ENCODE assay signal across 12 cellular contexts in the genomic region with DNA sequence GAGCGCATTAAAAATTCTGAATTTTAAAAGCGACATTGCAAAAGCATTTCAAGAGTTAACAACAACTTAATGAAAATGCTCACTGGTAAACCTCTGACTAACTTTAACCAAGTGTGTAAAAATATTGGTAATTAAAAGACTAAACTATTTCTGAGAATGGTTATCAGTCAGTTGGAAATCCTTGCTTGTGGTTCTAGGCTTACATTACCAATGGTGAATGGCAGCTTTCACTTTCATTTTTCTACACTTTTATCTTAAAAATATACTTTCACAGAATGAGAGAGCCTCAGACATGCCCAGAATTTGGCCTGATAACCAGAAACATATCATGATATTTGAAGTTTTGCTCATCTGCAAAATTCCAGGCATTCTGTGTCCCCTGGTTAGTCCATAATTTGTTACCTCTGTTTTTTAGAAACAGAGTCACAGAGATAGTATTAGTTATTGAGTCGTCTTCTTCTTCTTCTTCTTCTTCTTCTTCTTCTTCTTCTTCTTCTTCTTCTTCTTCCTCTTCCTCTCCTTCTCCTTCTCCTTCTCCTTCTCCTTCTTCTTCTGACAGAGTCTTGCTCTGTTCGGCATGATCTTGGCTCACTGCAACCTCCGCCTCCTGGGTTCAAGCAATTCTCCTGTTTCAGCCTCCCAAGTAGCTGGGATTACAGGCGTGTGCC. TPM values are rescaled to one million over a fixed set of nuclear protein-coding genes. Genes with fewer than 3 reads are reported as not detected.
A peak's percentile ranks its signal among the peaks of the same experiment; 100 is the strongest.
DNase-seq lines count a peak whose midpoint lies in the region; ATAC-seq and TF ChIP-seq lines count a peak whose summit lies in the region.
"Had no signal": no experiment of that assay in that cellular context is flagged by ENCODE, and none has a peak within 500 bp of the region (broad histone marks: within the 10 kb centered on the region; RNA-seq: fewer than 3 reads in every experiment).

No MANE protein-coding gene starts in this region.

- H3K4me3 ChIP-seq in CD4-positive, CD25-positive, alpha-beta regulatory T cell (ENCODE audit: low read depth, low read length), result peak overlapping the region; percentile 81

- DNase-seq in CD4-positive, CD25-positive, alpha-beta regulatory T cell, result peak in 2 of 3 donors; percentile 43 to 83
- DNase-seq in GM13977 (ENCODE audit: low spot score) (peak; percentile 40), left lobe of liver (ENCODE audit: low spot score) (no peak), islet precursor cell (no peak), SIG-M5 (lab: John Stamatoyannopoulos, UW) (no peak)
- DNase-seq in T-helper 2 cell treated with Interferon-gamma antibody and Interleukin-4, amounts not matched to agents 5 μg/mL and 100 μg/mL, for 36 hours (ENCODE audit: low spot score), result no peak
- DNase-seq: aorta; MV-4-11; NCI-H524 treated with DMSO at 0.1 percent for 48 hours; stimulated activated naive CD4-positive, alpha-beta T cell treated with Interleukin-2 at 50 U/mL for 16 hours had no signal

- H3K9me3 Mint-ChIP-seq in CD4-positive, CD25-positive, alpha-beta regulatory T cell, result no peaks in the 10 kb centered on the region
- H3K9me3 Mint-ChIP-seq in T-helper 2 cell treated with Interferon-gamma antibody and Interleukin-4, amounts not matched to agents 5 μg/mL and 100 μg/mL, for 36 hours, result no peaks in the 10 kb centered on the region

- H3K4me1 Mint-ChIP-seq in CD4-positive, CD25-positive, alpha-beta regulatory T cell, result peaks cover 17 to 33% (median 27%) of the 10 kb centered on the region in 4 donors
- H3K4me1 Mint-ChIP-seq in T-helper 2 cell treated with Interferon-gamma antibody and Interleukin-4, amounts not matched to agents 5 μg/mL and 100 μg/mL, for 36 hours (ENCODE audit: low read depth), result peaks cover 32% of the 10 kb centered on the region

- ATAC-seq in CD4-positive, CD25-positive, alpha-beta regulatory T cell (ENCODE audit: low read depth in 2 of 2), result peak; percentile 61 to 66
- ATAC-seq in left lobe of liver, result peak; percentile 43
- ATAC-seq in GM21619 (IDR thresholded peaks at IDR 0.05; ENCODE audit: unreplicated experiment), result no peak
- ATAC-seq in GM19397 (IDR thresholded peaks at IDR 0.05; ENCODE audit: unreplicated experiment), result no peak

- H3K4me3 Mint-ChIP-seq in CD4-positive, CD25-positive, alpha-beta regulatory T cell, result peak overlapping the region; percentile 57 to 88 (median 72)
- peak overlapping the region; percentile 57 for H3K4me3 Mint-ChIP-seq in T-helper 2 cell treated with Interferon-gamma antibody and Interleukin-4, amounts not matched to agents 5 μg/mL and 100 μg/mL, for 36 hours

- no peaks in the 10 kb centered on the region for H3K36me3 ChIP-seq in CD4-positive, CD25-positive, alpha-beta regulatory T cell (ENCODE audit: control insufficient read depth, insufficient read depth, low read length)

- H3K4me1 ChIP-seq in CD4-positive, CD25-positive, alpha-beta regulatory T cell (ENCODE audit: control insufficient read depth, insufficient read depth, low read length, poor library complexity, severe bottlenecking), result peaks cover 29% of the 10 kb centered on the region

- H3K27ac Mint-ChIP-seq in CD4-positive, CD25-positive, alpha-beta regulatory T cell, result peak overlapping the region; percentile 80 to 86 (median 85)
- peak overlapping the region; percentile 83 for H3K27ac Mint-ChIP-seq in T-helper 2 cell treated with Interferon-gamma antibody and Interleukin-4, amounts not matched to agents 5 μg/mL and 100 μg/mL, for 36 hours

- in situ Hi-C loops in GM13977 (cut with MboI; ENCODE audit: low pct_unique_long_range_greater_than_20kb, low sequenced_read_pairs, unreplicated experiment), result no loop called here

- no peaks in the 10 kb centered on the region for H3K9me3 ChIP-seq in CD4-positive, CD25-positive, alpha-beta regulatory T cell (ENCODE audit: control insufficient read depth in 2 of 2, low read length in 2 of 2)

- no peak for TF ChIP-seq CTCF in GM13977 (IDR thresholded peaks at IDR 0.05; ENCODE audit: extremely low read depth, insufficient read depth, missing control alignments)

- H3K27ac ChIP-seq in CD4-positive, CD25-positive, alpha-beta regulatory T cell (ENCODE audit: insufficient read depth, low read length, poor library complexity, severe bottlenecking), result peak overlapping the region; percentile 58

- H3K27me3 ChIP-seq in CD4-positive, CD25-positive, alpha-beta regulatory T cell (ENCODE audit: control insufficient read depth, insufficient read depth, low read length), result no peaks in the 10 kb centered on the region

- H3K36me3 Mint-ChIP-seq in CD4-positive, CD25-positive, alpha-beta regulatory T cell, result no peaks in the 10 kb centered on the region
- H3K36me3 Mint-ChIP-seq in T-helper 2 cell treated with Interferon-gamma antibody and Interleukin-4, amounts not matched to agents 5 μg/mL and 100 μg/mL, for 36 hours (ENCODE audit: low read depth), result no peaks in the 10 kb centered on the region

- no peaks in the 10 kb centered on the region for H3K27me3 Mint-ChIP-seq in CD4-positive, CD25-positive, alpha-beta regulatory T cell
- H3K27me3 Mint-ChIP-seq in T-helper 2 cell treated with Interferon-gamma antibody and Interleukin-4, amounts not matched to agents 5 μg/mL and 100 μg/mL, for 36 hours (ENCODE audit: low read depth), result peaks cover 9% of the 10 kb centered on the region

RNA-seq across cellular contexts. Expression of a gene that starts 5.5 kb away (rescaled TPM):
- 58.2 TPM for total RNA-seq in CD4-positive, CD25-positive, alpha-beta regulatory T cell
- polyA plus RNA-seq in CD4-positive, CD25-positive, alpha-beta regulatory T cell, result 10 to 100 TPM; 17.2 to 23.2 (median 18.8) TPM
- total RNA-seq in left lobe of liver, result 15.5 TPM

RNA-seq across cellular contexts. Expression of a gene that starts 48.5 kb away (rescaled TPM):
- 232 TPM for total RNA-seq in CD4-positive, CD25-positive, alpha-beta regulatory T cell
- polyA plus RNA-seq in CD4-positive, CD25-positive, alpha-beta regulatory T cell, result 10 to 100 TPM; 43.6 to 57.5 (median 53.8) TPM
- total RNA-seq in left lobe of liver, result 38.7 TPM

Comparison
In these comparisons a context has a peak if more than half of its experiments do, and no peak if none do; other contexts are left out.
1. ATAC-seq: peak in CD4-positive, CD25-positive, alpha-beta regulatory T cell (2 of 2) and left lobe of liver (single experiment); none in GM21619 (single experiment) and GM19397 (single experiment).
2. DNase-seq: peak in CD4-positive, CD25-positive, alpha-beta regulatory T cell (2 of 3) and GM13977 (single experiment); none in T-helper 2 cell treated with Interferon-gamma antibody and Interleukin-4, amounts not matched to agents 5 μg/mL and 100 μg/mL, for 36 hours (single experiment), left lobe of liver (single experiment), islet precursor cell (single experiment) and SIG-M5 (single experiment).